ENCODE assay signal across 8 cellular contexts in the genomic region with DNA sequence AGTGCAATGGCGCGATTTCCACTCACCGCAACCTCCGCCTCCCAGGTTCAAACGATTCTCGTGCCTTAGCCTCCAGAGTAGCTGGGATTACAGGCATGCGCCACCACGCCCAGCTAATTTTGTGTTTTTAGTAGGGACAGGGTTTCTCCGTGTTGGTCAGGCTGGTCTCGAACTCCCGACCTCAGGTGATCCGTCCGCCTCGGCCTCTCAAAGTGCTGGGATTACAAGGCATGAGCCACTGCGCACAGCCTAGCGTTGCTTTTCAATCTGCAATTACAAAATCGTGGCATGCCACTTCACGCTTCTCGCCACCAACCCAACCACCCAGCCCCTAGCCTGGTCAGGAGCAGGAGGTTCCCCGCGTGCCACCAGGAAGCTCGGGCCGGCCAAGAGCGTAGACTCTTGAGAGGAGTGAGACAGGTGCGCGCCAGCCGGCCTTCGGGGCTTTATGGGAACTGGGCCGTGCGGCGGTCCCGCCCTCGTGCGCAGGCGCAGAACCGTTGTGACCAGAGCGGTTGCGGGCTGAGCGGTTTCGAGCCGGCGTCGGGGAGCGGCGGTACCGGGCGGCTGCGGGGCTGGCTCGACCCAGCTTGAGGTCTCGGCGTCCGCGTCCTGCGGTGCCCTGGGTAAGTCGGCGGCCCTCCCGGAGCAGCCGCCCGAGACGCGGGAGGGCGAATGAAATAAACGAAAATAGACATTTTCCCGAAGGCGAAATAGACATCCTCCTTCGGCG. TPM values are rescaled to one million over a fixed set of nuclear protein-coding genes. Genes with fewer than 3 reads are reported as not detected.
DNase-seq lines count a peak whose midpoint lies in the region; ATAC-seq and TF ChIP-seq lines count a peak whose summit lies in the region.

TSS of gene ASRGL1 (plus strand) at position 500 of the 733 bp plus-strand sequence. CDS start 530 bp downstream, outside the sequence.

- H3K4me3 ChIP-seq in left ventricle myocardium inferior (peak within 1 kb of the TSS; percentile 75), transverse colon (peak within 1 kb of the TSS; percentile 62 to 74 (median 66))

- peaks cover 3 to 34% of the 10 kb centered on the region in 2 donors for H3K27me3 Mint-ChIP-seq in T-cell

- in situ Hi-C loops in transverse colon (cut with MboI; ENCODE audit: low pct_ligation_motif_present in 1 of 4, low pct_unique_long_range_greater_than_20kb in 1 of 4, low sequenced_read_pairs in 3 of 4): no loop called here

- no peak for TF ChIP-seq CTCF in left ventricle myocardium inferior (IDR thresholded peaks at IDR 0.05; ENCODE audit: borderline replicate concordance)
- no peak for TF ChIP-seq CTCF in transverse colon (IDR thresholded peaks at IDR 0.05)

- peak; percentile 52 for TF ChIP-seq POLR2A in GM19193 (IDR thresholded peaks at IDR 0.05; ENCODE audit: extremely low read depth, insufficient read depth, insufficient read length)
- TF ChIP-seq POLR2A in transverse colon (IDR thresholded peaks at IDR 0.05): peak; percentile 46

- H3K36me3 ChIP-seq in left ventricle myocardium inferior: no peaks in the 10 kb centered on the region
- H3K36me3 ChIP-seq in transverse colon: no peaks in the 10 kb centered on the region

- CTCF ChIA-PET in T-cell (lab: Charles Lee): interaction anchor here in 1 of 2 donors (1.3 kb wide), 1 partner anchor 545 kb away, joined by 7 read pairs; the partner anchor contains the start of genes FEN1 and TMEM258

- H3K27me3 ChIP-seq in left ventricle myocardium inferior (ENCODE audit: low read depth) (peaks cover 32% of the 10 kb centered on the region), transverse colon (no peaks in the 10 kb centered on the region)

- intact Hi-C loops in left ventricle myocardium inferior (cut with micrococcal nuclease): no loop called here
- intact Hi-C loops in posterior vena cava (cut with DNase I): no loop called here
- intact Hi-C loops in transverse colon (cut with DNase I; ENCODE audit: low total_unique reads): no loop called here

- WGBS in transverse colon (ENCODE audit: low coverage in 1 of 2), 2 donors: 22% methylated on average over 50 of the region's 67 CpGs; no CpG with 5 or more reads in 1 of the 2 donors

- POLR2A ChIA-PET in T-cell (lab: Charles Lee): no interaction called here

- DNase-seq in 8988T (peak; percentile 60), NCI-H1092 (lab: John Stamatoyannopoulos, UW) (peak; percentile 93), T-cell (peak; percentile 14 to 76 (median 62)), amniotic epithelial cell (ENCODE audit: low read depth) (peak; percentile 18), left ventricle myocardium inferior (peak; percentile 87), posterior vena cava (ENCODE audit: low spot score) (peak; percentile 96), transverse colon (peak; percentile 92)

- no peak within 1 kb of the TSS for H3K27ac Mint-ChIP-seq in T-cell

- H3K4me3 Mint-ChIP-seq in T-cell: peak within 1 kb of the TSS; percentile 78 to 88 (median 85)

- no peaks in the 10 kb centered on the region for H3K36me3 Mint-ChIP-seq in T-cell

- H3K4me1 Mint-ChIP-seq in T-cell: peaks cover 9 to 18% (median 9%) of the 10 kb centered on the region in 3 donors

- no peaks in the 10 kb centered on the region for H3K9me3 Mint-ChIP-seq in T-cell

- ATAC-seq in T-cell (replicated peaks in 1 of 4): peak; percentile 81 to 91 (median 87)

- H3K9me3 ChIP-seq in left ventricle myocardium inferior (replicated peaks): no peaks in the 10 kb centered on the region
- no peaks in the 10 kb centered on the region for H3K9me3 ChIP-seq in transverse colon

- peaks cover 24% of the 10 kb centered on the region for H3K4me1 ChIP-seq in left ventricle myocardium inferior
- H3K4me1 ChIP-seq in transverse colon: peaks cover 5 to 18% (median 7%) of the 10 kb centered on the region in 4 donors

- H3K27ac ChIP-seq in left ventricle myocardium inferior (replicated peaks) (peak within 1 kb of the TSS; percentile 20), transverse colon (peak within 1 kb of the TSS; percentile 49 to 77 (median 63))

- no peak for TF ChIP-seq EP300 in transverse colon (IDR thresholded peaks at IDR 0.05; ENCODE audit: low read depth)

RNA-seq across cellular contexts. Expression of gene ASRGL1, which starts in this region (rescaled TPM):
- total RNA-seq in T-cell: 1 to 10 TPM in 4 of 5 donors, under 1 TPM in 1; 0.88 to 2.6 (median 1.9) TPM
- 4.6 TPM for total RNA-seq in left ventricle myocardium inferior
- total RNA-seq in posterior vena cava: 10 to 100 TPM in 1 of 2 donors, 1 to 10 TPM in 1; 5.5 to 13.3 TPM
- total RNA-seq in transverse colon: 10 to 100 TPM; 14.9 to 44.5 (median 35.6) TPM

Comparison
In these comparisons a context has a peak if more than half of its experiments do, and no peak if none do; other contexts are left out.
1. Peak in every context shown above with its lines: DNase-seq, ATAC-seq, H3K4me3 ChIP-seq and H3K27ac ChIP-seq.
2. DNase-seq: peak in every context shown above with its lines; median percentile 96 in posterior vena cava; 93 in NCI-H1092; 92 in transverse colon; 87 in left ventricle myocardium inferior; 62 in T-cell; 60 in 8988T; 18 in amniotic epithelial cell.